Comparison of ENCODE assay signal across 11 cellular contexts in genomic region chr15:68652141-68652540, GRCh38.
DNase-seq lines count a peak whose midpoint lies in the region; ATAC-seq and TF ChIP-seq lines count a peak whose summit lies in the region.
"Had no signal": no experiment of that assay in that cellular context is flagged by ENCODE, and none has a peak within 500 bp of the region (broad histone marks: within the 10 kb centered on the region; RNA-seq: fewer than 3 reads in every experiment).

No MANE protein-coding gene starts in this region.

- H2BK120ac ChIP-seq in mesendoderm (ENCODE audit: low read depth, low read length) = no peak overlapping the region

- no peak overlapping the region for H4K8ac ChIP-seq in mesendoderm (ENCODE audit: low read depth, low read length)

- intact Hi-C loops in Right ventricle myocardium inferior (cut with DNase I) = loop anchor here (5.0 kb wide), 1 partner anchor 75 kb away; the partner anchor contains the start of gene CORO2B

- H3K27me3 Mint-ChIP-seq in brain = peaks cover 6% of the 10 kb centered on the region
- H3K27me3 Mint-ChIP-seq: activated naive CD8-positive, alpha-beta T cell treated with anti-CD3 and anti-CD28 coated beads for 36 hours had no signal

- no peak overlapping the region for H3K4me3 ChIP-seq in right atrium auricular region
- H3K4me3 ChIP-seq in mesendoderm (ENCODE audit: low read length) = no peak overlapping the region
- H3K4me3 ChIP-seq: thoracic aorta had no signal

- H3K27me3 ChIP-seq in right atrium auricular region (no peaks in the 10 kb centered on the region), mesendoderm (ENCODE audit: insufficient read depth, low read length, poor library complexity) (no peaks in the 10 kb centered on the region)
- H3K27me3 ChIP-seq: BE2C had no signal

- no peaks in the 10 kb centered on the region for H3K9me3 Mint-ChIP-seq in brain
- H3K9me3 Mint-ChIP-seq: activated naive CD8-positive, alpha-beta T cell treated with anti-CD3 and anti-CD28 coated beads for 36 hours had no signal

- no peak overlapping the region for H2BK15ac ChIP-seq in mesendoderm (replicated peaks; ENCODE audit: low read depth)

- H3K79me1 ChIP-seq in mesendoderm (ENCODE audit: low read length) = no peaks in the 10 kb centered on the region

- H3K27ac Mint-ChIP-seq in brain = peak overlapping the region; percentile 84 to 98 (median 94)
- H3K27ac Mint-ChIP-seq: activated naive CD8-positive, alpha-beta T cell treated with anti-CD3 and anti-CD28 coated beads for 36 hours had no signal

- H3K36me3 Mint-ChIP-seq in brain = peaks cover 3% of the 10 kb centered on the region
- H3K36me3 Mint-ChIP-seq: activated naive CD8-positive, alpha-beta T cell treated with anti-CD3 and anti-CD28 coated beads for 36 hours had no signal

- no CpG with 5 or more reads among the region's 4 CpGs for WGBS in mesendoderm (ENCODE audit: extremely low coverage, insufficient coverage, low lambda C conversion rate)

- no peak overlapping the region for H3K9ac ChIP-seq in mesendoderm (ENCODE audit: low read length)

- no peak overlapping the region for H2AK5ac ChIP-seq in mesendoderm (ENCODE audit: low read length)

- no peak overlapping the region for H3K23ac ChIP-seq in mesendoderm (ENCODE audit: low read length)

- ATAC-seq in Right ventricle myocardium inferior (peak; percentile 82), GM21390 (IDR thresholded peaks at IDR 0.05; ENCODE audit: unreplicated experiment) (no peak)

- no peak overlapping the region for H3K18ac ChIP-seq in mesendoderm (ENCODE audit: low read length)

- no peaks in the 10 kb centered on the region for H3K9me3 ChIP-seq in right atrium auricular region
- H3K9me3 ChIP-seq: BE2C, thoracic aorta had no signal

- H3K56ac ChIP-seq in mesendoderm (ENCODE audit: low read length) = no peak overlapping the region

- H3K4me1 ChIP-seq in right atrium auricular region (peaks cover 0 to 12% of the 10 kb centered on the region in 2 donors), mesendoderm (ENCODE audit: control insufficient read depth, low read depth, low read length) (no peaks in the 10 kb centered on the region)
- H3K4me1 ChIP-seq: BE2C had no signal

- H3K4ac ChIP-seq in mesendoderm (ENCODE audit: low read depth, low read length) = peak overlapping the region; percentile 22

- H3K4me3 Mint-ChIP-seq in brain = peak overlapping the region in 3 of 5 experiments; percentile 0 to 43 (median 42)
- H3K4me3 Mint-ChIP-seq: activated naive CD8-positive, alpha-beta T cell treated with anti-CD3 and anti-CD28 coated beads for 36 hours had no signal

- TF ChIP-seq CTCF in right atrium auricular region (IDR thresholded peaks at IDR 0.05) (no peak), brain (conservative IDR thresholded peaks at IDR 0.05) (no peak)

- DNase-seq in Right ventricle myocardium inferior (ENCODE audit: missing footprints) = no peak
- DNase-seq in right atrium auricular region (ENCODE audit: low spot score) = no peak
- DNase-seq in mesendoderm = no peak
- no peak for DNase-seq in NOMO-1 treated with dmso at 0.1 percent for 144 hours (lab: John Stamatoyannopoulos, UW; ENCODE audit: unreplicated experiment)
- no peak for DNase-seq in T1000 (lab: John Stamatoyannopoulos, UW)
- DNase-seq in NCI-H2196 (lab: John Stamatoyannopoulos, UW; ENCODE audit: unreplicated experiment) = no peak
- DNase-seq: activated naive CD8-positive, alpha-beta T cell treated with anti-CD3 and anti-CD28 coated beads for 36 hours; BE2C had no signal

- H3K79me2 ChIP-seq in mesendoderm (ENCODE audit: control insufficient read depth, insufficient read depth, low read length) = no peaks in the 10 kb centered on the region

- no peaks in the 10 kb centered on the region for H3K36me3 ChIP-seq in right atrium auricular region
- no peaks in the 10 kb centered on the region for H3K36me3 ChIP-seq in mesendoderm (ENCODE audit: control insufficient read depth, insufficient read depth, low read length)
- H3K36me3 ChIP-seq: BE2C, thoracic aorta had no signal

- H3K4me2 ChIP-seq in mesendoderm (ENCODE audit: low read length) = no peak overlapping the region

- H3K27ac ChIP-seq in right atrium auricular region (no peak overlapping the region), mesendoderm (ENCODE audit: low read depth, low read length) (no peak overlapping the region)
- H3K27ac ChIP-seq: thoracic aorta had no signal

- peaks cover 78% of the 10 kb centered on the region for H3K4me1 Mint-ChIP-seq in brain
- H3K4me1 Mint-ChIP-seq: activated naive CD8-positive, alpha-beta T cell treated with anti-CD3 and anti-CD28 coated beads for 36 hours had no signal

- no peak overlapping the region for H4K5ac ChIP-seq in mesendoderm (ENCODE audit: low read length)

- no peak overlapping the region for H2BK5ac ChIP-seq in mesendoderm (ENCODE audit: low read length)
